Comparison of ENCODE assay signal across 5 cellular contexts in genomic region chr17:18794841-18795240, GRCh38. TPM values are rescaled to one million over a fixed set of nuclear protein-coding genes. Genes with fewer than 3 reads are reported as not detected.
"Had no signal": no experiment of that assay in that cellular context is flagged by ENCODE, and none has a peak within 500 bp of the region (broad histone marks: within the 10 kb centered on the region; RNA-seq: fewer than 3 reads in every experiment).

No MANE protein-coding gene starts in this region.

RNA-seq across cellular contexts. Expression of gene FBXW10, which starts 51.0 kb away (rescaled TPM):
- total RNA-seq: activated CD8-positive, alpha-beta T cell treated with anti-CD3 and anti-CD28 coated beads, Interleukin-2, amount 10 ng/mL, durations not matched to agents 7 days and 5 days; activated naive CD4-positive, alpha-beta T cell treated with anti-CD3 and anti-CD28 coated beads, Interleukin-2, amount 50 U/mL, for 72 hours; ascending aorta; lower leg skin; osteoblast had no signal
